In the genomic region with DNA sequence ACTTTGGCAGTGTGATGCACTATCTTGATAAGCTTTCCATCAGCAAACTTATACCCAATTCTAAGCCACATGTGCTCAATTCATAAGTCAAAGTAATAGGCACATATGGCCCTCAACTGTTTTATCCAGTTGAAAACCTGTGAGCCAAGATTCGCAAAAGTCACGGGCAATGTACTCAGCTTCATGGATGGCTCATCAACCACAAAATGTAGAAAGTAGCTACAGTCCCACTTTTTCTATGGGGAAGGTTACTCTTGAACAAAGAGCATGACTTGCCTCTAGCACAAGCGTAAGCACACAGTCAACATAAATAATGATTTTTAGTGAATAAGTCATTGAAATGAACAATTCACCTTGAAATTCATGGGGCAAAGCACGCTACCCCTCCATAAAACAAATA, we compare ENCODE assay signal across 25 cellular contexts. TPM values are rescaled to one million over a fixed set of nuclear protein-coding genes. Genes with fewer than 3 reads are reported as not detected.
"Had no signal": no experiment of that assay in that cellular context is flagged by ENCODE, and none has a peak within 500 bp of the region (broad histone marks: within the 10 kb centered on the region; RNA-seq: fewer than 3 reads in every experiment).

No MANE protein-coding gene starts in this region.

- ATAC-seq: HepG2, Panc1, Right ventricle myocardium inferior, SK-N-SH treated with all-trans-retinoic acid at 6 μM for 48 hours had no signal

- DNase-seq: IMR-90, MG63, NCI-H1092, NCI-H1105 treated with DMSO at 0.1 percent for 48 hours, NCI-H1417 treated with DMSO at 0.1 percent for 48 hours, NCI-H146, NCI-H1694 treated with DMSO at 0.1 percent for 48 hours, NCI-H2029, NCI-H2081 treated with DMSO at 0.1 percent for 48 hours, NCI-H2171, NCI-H226, NCI-H446, NCI-H510A, NCI-H524 treated with DMSO at 0.1 percent for 48 hours, NCI-H69, NCI-H774, SHP77 treated with DMSO at 0.1 percent for 48 hours, SJCRH30 had no signal

- H3K4me1 ChIP-seq: SJCRH30 had no signal

- H3K27me3 ChIP-seq: MG63, SJCRH30 had no signal

- H3K27ac ChIP-seq: KMS-11, SJCRH30 had no signal

RNA-seq across cellular contexts. Expression of a gene that starts 25.1 kb away (rescaled TPM):
- total RNA-seq: HepG2, HT-29, IMR-90, Right ventricle myocardium inferior, RPMI7951 had no signal
- polyA plus RNA-seq: HepG2, IMR-90 had no signal
